Comparison of ENCODE assay signal across 11 cellular contexts in the genomic region with DNA sequence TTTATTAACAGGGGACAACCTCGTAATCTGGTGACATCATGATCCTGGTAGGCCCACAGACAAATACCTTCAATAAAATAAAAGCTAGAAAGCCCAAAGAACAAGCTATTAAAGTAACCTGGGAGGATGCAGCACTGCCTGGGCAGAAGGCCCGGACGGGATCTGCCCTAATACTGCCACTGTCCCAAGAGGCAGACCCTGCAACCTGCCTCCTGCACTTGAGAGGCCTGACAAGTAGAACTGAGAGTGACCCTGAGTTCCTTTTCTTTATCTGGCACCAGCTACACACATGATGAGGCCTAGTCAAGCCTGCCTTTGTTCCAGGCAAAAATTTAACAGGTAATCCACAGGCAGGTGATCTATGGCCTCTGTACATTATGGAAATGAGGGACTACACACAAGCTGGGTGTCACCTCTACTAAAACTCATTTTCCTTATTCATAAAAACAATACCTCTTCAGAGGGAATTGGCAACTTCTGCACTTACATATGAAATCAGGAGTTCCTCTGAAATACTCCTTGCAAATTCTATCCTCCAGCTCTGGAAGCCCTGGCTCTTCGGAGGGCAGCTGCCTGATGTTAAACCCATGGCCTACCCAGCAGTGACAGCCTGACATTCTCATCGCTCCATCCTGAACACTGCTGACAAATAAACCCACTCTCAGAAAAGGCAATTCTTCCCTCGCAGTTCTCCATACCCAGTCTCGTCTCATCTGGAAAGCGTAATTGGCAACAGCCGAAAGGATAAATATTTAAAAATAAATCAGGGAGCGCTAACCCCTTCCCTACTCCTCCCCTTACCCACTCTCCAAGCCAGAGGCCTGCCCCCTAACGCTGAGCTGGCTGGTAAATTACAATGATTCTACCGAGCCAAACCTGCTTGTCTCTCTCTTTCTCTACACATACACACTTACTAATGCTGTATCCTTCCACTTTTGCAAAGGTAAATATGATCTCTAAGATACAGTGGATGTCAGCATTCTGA. TPM values are rescaled to one million over a fixed set of nuclear protein-coding genes. Genes with fewer than 3 reads are reported as not detected.
DNase-seq lines count a peak whose midpoint lies in the region; ATAC-seq, FAIRE-seq and TF ChIP-seq lines count a peak whose summit lies in the region.
"Had no signal": no experiment of that assay in that cellular context is flagged by ENCODE, and none has a peak within 500 bp of the region (broad histone marks: within the 10 kb centered on the region; RNA-seq: fewer than 3 reads in every experiment).

No MANE protein-coding gene starts in this region.

- H3K27me3 ChIP-seq in MG63 (no peaks in the 10 kb centered on the region), gastrocnemius medialis (no peaks in the 10 kb centered on the region)
- H3K27me3 ChIP-seq: suprapubic skin had no signal

- no peak for TF ChIP-seq POLR2A in gastrocnemius medialis (IDR thresholded peaks at IDR 0.05)

- H3K9me3 ChIP-seq in MG63: no peaks in the 10 kb centered on the region
- no peaks in the 10 kb centered on the region for H3K9me3 ChIP-seq in gastrocnemius medialis
- H3K9me3 ChIP-seq: suprapubic skin had no signal

- no peaks in the 10 kb centered on the region for H3K36me3 ChIP-seq in MG63
- no peaks in the 10 kb centered on the region for H3K36me3 ChIP-seq in gastrocnemius medialis
- H3K36me3 ChIP-seq: suprapubic skin had no signal

- H3K27ac ChIP-seq in VCaP: peak overlapping the region; percentile 97
- H3K27ac ChIP-seq in gastrocnemius medialis: peak overlapping the region; percentile 95 to 99 (median 99)
- H3K27ac ChIP-seq: suprapubic skin had no signal

- TF ChIP-seq CTCF in VCaP (conservative IDR thresholded peaks at IDR 0.05) (no peak), gastrocnemius medialis (IDR thresholded peaks at IDR 0.05 in 4 of 5, conservative IDR thresholded peaks at IDR 0.05 in 1 of 5) (peak in 1 of 5 experiments; percentile 9)

- H3K4me3 ChIP-seq in MG63 (no peak overlapping the region), gastrocnemius medialis (peak overlapping the region in 2 of 4 donors; percentile 6 to 9)
- H3K4me3 ChIP-seq: suprapubic skin had no signal

- DNase-seq in MG63 (peak; percentile 54), gastrocnemius medialis (peak in 1 of 2 donors; percentile 49), anterior cingulate cortex (lab: John Stamatoyannopoulos, UW) (no peak)
- no peak for DNase-seq in activated CD8-positive, alpha-beta memory T cell treated with anti-CD3 and anti-CD28 coated beads, Interleukin-2, amount 50 U/mL, for 48 hours
- DNase-seq in activated naive CD4-positive, alpha-beta T cell treated with Interleukin-2 at 50 U/mL for 16 hours: no peak
- DNase-seq: NCI-H2171 had no signal

- peaks cover 84 to 88% of the 10 kb centered on the region in 2 donors for H3K4me1 ChIP-seq in gastrocnemius medialis

- ATAC-seq in gastrocnemius medialis (no peak), GM18511 (IDR thresholded peaks at IDR 0.05; ENCODE audit: unreplicated experiment) (no peak)

- FAIRE-seq in islet of Langerhans (lab: Jason Lieb, UNC): peak; percentile 21
- FAIRE-seq: GM12891 had no signal

- in situ Hi-C loops in gastrocnemius medialis (cut with MboI; ENCODE audit: low sequenced_read_pairs in 4 of 4): loop anchor here (5.0 to 25.0 kb wide), 3 partner anchors 63 to 216 kb away; no protein-coding TSS in a partner anchor

- intact Hi-C loops in gastrocnemius medialis (cut with DNase I; ENCODE audit: low total_unique reads): no loop called here

RNA-seq across cellular contexts. Expression of a gene that starts 2.5 kb away (rescaled TPM):
- total RNA-seq in MG63 (2014; rRNA removed; shearing (Covaris generic); ENCODE audit: low replicate concordance): 0.89 and 1.2 TPM in 2 replicates
- total RNA-seq in gastrocnemius medialis: 10 to 100 TPM; 14.0 to 28.5 (median 27.3) TPM
